8 cellular contexts compared by ENCODE assay signal in genomic region chr19:45467115-45467455, GRCh38. TPM values are rescaled to one million over a fixed set of nuclear protein-coding genes. Genes with fewer than 3 reads are reported as not detected.
A peak's percentile ranks its signal among the peaks of the same experiment; 100 is the strongest.
DNase-seq lines count a peak whose midpoint lies in the region; ATAC-seq and TF ChIP-seq lines count a peak whose summit lies in the region.

No MANE protein-coding gene starts in this region.

- no peaks in the 10 kb centered on the region for H3K36me3 ChIP-seq in iPS DF 6.9 (ENCODE audit: control insufficient read depth, insufficient read depth, low read length)
- H3K36me3 ChIP-seq in stomach smooth muscle (ENCODE audit: control insufficient read depth in 2 of 2, insufficient read depth in 2 of 2, low read length in 2 of 2), result peaks cover 0 to 16% of the 10 kb centered on the region in 2 donors

- no peaks in the 10 kb centered on the region for H3K27me3 ChIP-seq in iPS DF 6.9 (ENCODE audit: control insufficient read depth, insufficient read depth, low read length)
- no peaks in the 10 kb centered on the region for H3K27me3 ChIP-seq in stomach smooth muscle (ENCODE audit: control insufficient read depth in 1 of 2, insufficient read depth in 2 of 2, low read length in 2 of 2)

- POLR2A ChIA-PET in activated B cell treated with CpG ODN at 0.5 μM for 24 hours (lab: Charles Lee), result interaction anchor here (0.6 to 4.9 kb wide), 16 partner anchors 9 to 719 kb away, joined by 3 to 66 read pairs (median 5); partner anchors contain the start of genes OPA3, QPCTL and SYMPK

- H3K27ac Mint-ChIP-seq in activated B cell treated with CpG ODN at 0.5 μM for 24 hours, result peak overlapping the region; percentile 98

- CTCF ChIA-PET in activated B cell treated with CpG ODN at 0.5 μM for 24 hours (lab: Charles Lee), result interaction anchor here (1.9 to 4.6 kb wide), 3 partner anchors 11 to 64 kb away, joined by 6 to 50 read pairs (median 49); no protein-coding TSS in a partner anchor

- peak overlapping the region; percentile 92 for H3K4me3 Mint-ChIP-seq in activated B cell treated with CpG ODN at 0.5 μM for 24 hours

- peaks cover 6% of the 10 kb centered on the region for H3K27me3 Mint-ChIP-seq in activated B cell treated with CpG ODN at 0.5 μM for 24 hours

- H3K4me3 ChIP-seq in iPS DF 6.9 (ENCODE audit: low read length) (peak overlapping the region; percentile 55; the same call in 1 of the 2 replicates), stomach smooth muscle (ENCODE audit: low read length in 2 of 2) (peak overlapping the region; percentile 96 to 98)

- no peaks in the 10 kb centered on the region for H3K9me3 Mint-ChIP-seq in activated B cell treated with CpG ODN at 0.5 μM for 24 hours

- H3K9ac ChIP-seq in stomach smooth muscle (ENCODE audit: low read length in 2 of 2), result peak overlapping the region; percentile 66 to 91

- no peak for ATAC-seq in activated B cell treated with CpG ODN at 0.5 μM for 24 hours (ENCODE audit: low read depth)

- no peaks in the 10 kb centered on the region for H3K9me3 ChIP-seq in iPS DF 6.9 (ENCODE audit: control insufficient read depth, insufficient read depth, low read length)
- H3K9me3 ChIP-seq in stomach smooth muscle (ENCODE audit: control insufficient read depth in 2 of 2, low read length in 2 of 2), result no peaks in the 10 kb centered on the region

- H3K36me3 Mint-ChIP-seq in activated B cell treated with CpG ODN at 0.5 μM for 24 hours (ENCODE audit: low read depth), result peaks cover 14% of the 10 kb centered on the region

- no peak for TF ChIP-seq CTCF in activated B cell treated with CpG ODN at 0.5 μM for 24 hours (IDR thresholded peaks at IDR 0.05)

- no CpG with 5 or more reads among the region's 11 CpGs for WGBS in iPS DF 6.9 (ENCODE audit: insufficient coverage, insufficient read length)

- peaks cover 47% of the 10 kb centered on the region for H3K4me1 Mint-ChIP-seq in activated B cell treated with CpG ODN at 0.5 μM for 24 hours

- intact Hi-C loops in activated B cell treated with CpG ODN at 0.5 μM for 24 hours (cut with micrococcal nuclease), result loop anchor here (1.0 kb wide), 3 partner anchors 11 to 28 kb away; no protein-coding TSS in a partner anchor

- DNase-seq in NCI-H82 (lab: John Stamatoyannopoulos, UW), result peak; percentile 55
- no peak for DNase-seq in NCI-H82 treated with DMSO at 0.1 percent for 48 hours (lab: John Stamatoyannopoulos, UW; ENCODE audit: unreplicated experiment)
- DNase-seq in activated B cell treated with CpG ODN at 0.5 μM for 24 hours, result no peak
- no peak for DNase-seq in iPS DF 6.9 (ENCODE audit: low read depth, low spot score)
- DNase-seq in GM19238 (ENCODE audit: insufficient read length, low spot score), result no peak
- no peak for DNase-seq in stimulated activated CD8-positive, alpha-beta memory T cell treated with anti-CD3 and anti-CD28 coated beads, Interleukin-4, amount 100 ng/mL, for 48 hours
- no peak for DNase-seq in stimulated activated CD4-positive, alpha-beta T cell treated with anti-CD3 and anti-CD28 coated beads, Interleukin-2, amount 100 ng/mL, for 48 hours

- no peaks in the 10 kb centered on the region for H3K4me1 ChIP-seq in iPS DF 6.9 (ENCODE audit: control insufficient read depth, insufficient read depth, low read length)
- peaks cover 29% of the 10 kb centered on the region for H3K4me1 ChIP-seq in stomach smooth muscle (ENCODE audit: control insufficient read depth, insufficient read depth, low read length)

- H3K27ac ChIP-seq in iPS DF 6.9 (ENCODE audit: low read length) (no peak overlapping the region), stomach smooth muscle (ENCODE audit: low read length) (peak overlapping the region; percentile 96)

RNA-seq across cellular contexts. Expression of gene FOSB, which starts 0.7 kb away (rescaled TPM):
- total RNA-seq in activated B cell treated with CpG ODN at 0.5 μM for 24 hours, result 16.8 and 20.4 TPM in 2 replicates

RNA-seq across cellular contexts. Expression of gene RTN2, which starts 29.8 kb away (rescaled TPM):
- 1.2 and 1.5 TPM in 2 replicates for total RNA-seq in activated B cell treated with CpG ODN at 0.5 μM for 24 hours

RNA-seq across cellular contexts. Expression of gene PPM1N, which starts 31.2 kb away (rescaled TPM):
- total RNA-seq in activated B cell treated with CpG ODN at 0.5 μM for 24 hours, result 0.80 and 1.4 TPM in 2 replicates

RNA-seq across cellular contexts. Expression of gene VASP, which starts 40.2 kb away (rescaled TPM):
- 294 and 300 TPM in 2 replicates for total RNA-seq in activated B cell treated with CpG ODN at 0.5 μM for 24 hours

RNA-seq across cellular contexts. Expression of gene ERCC1, which starts 43.4 kb away (rescaled TPM):
- 69.2 and 71.6 TPM in 2 replicates for total RNA-seq in activated B cell treated with CpG ODN at 0.5 μM for 24 hours
